Comparison of ENCODE assay signal across 16 cellular contexts in the genomic region with DNA sequence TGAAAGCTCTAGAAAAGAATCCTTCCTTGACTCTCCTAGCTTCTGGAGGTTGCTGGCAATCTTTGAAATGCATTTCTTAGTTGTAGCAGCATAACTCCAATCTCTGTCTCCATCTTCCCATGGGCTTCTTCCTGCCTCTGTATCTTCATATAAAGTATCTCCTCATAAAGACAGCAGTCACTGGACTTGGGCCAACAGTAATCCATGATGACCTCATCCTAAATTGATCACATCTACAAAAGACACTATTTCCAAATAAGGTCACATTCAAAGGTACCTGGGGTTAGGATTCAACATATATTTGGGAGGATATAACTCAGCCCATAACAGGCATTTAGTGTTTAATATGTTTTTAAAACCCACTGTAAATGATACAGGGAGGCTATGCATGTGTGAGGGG.
A peak's percentile ranks its signal among the peaks of the same experiment; 100 is the strongest.
DNase-seq lines count a peak whose midpoint lies in the region; ATAC-seq and TF ChIP-seq lines count a peak whose summit lies in the region.
"Had no signal": no experiment of that assay in that cellular context is flagged by ENCODE, and none has a peak within 500 bp of the region (broad histone marks: within the 10 kb centered on the region; RNA-seq: fewer than 3 reads in every experiment).

No MANE protein-coding gene starts in this region.

- H3K27ac ChIP-seq in cardiac muscle cell (peak overlapping the region; percentile 51), heart right ventricle (no peak overlapping the region), HEK293 (ENCODE audit: extremely low read depth, low read depth, low read length) (no peak overlapping the region)
- H3K27ac ChIP-seq: BLaER1, HL-60 had no signal

- POLR2A ChIA-PET in HEK293 (lab: Yijun Ruan, JAX): no interaction called here

- intact Hi-C loops in heart right ventricle (cut with DNase I): loop anchor here in 1 of 10 donors (10.0 kb wide), 1 partner anchor 56 kb away; no protein-coding TSS in a partner anchor

- no peaks in the 10 kb centered on the region for H3K9me3 ChIP-seq in cardiac muscle cell (ENCODE audit: low read depth)
- peaks cover 0 to 5% (median 0%) of the 10 kb centered on the region in 11 donors for H3K9me3 ChIP-seq in heart right ventricle
- no peaks in the 10 kb centered on the region for H3K9me3 ChIP-seq in HEK293 (ENCODE audit: control insufficient read depth, insufficient read depth, low read depth, low read length)
- H3K9me3 ChIP-seq: BLaER1 had no signal

- H3K36me3 ChIP-seq in cardiac muscle cell (no peaks in the 10 kb centered on the region), heart right ventricle (no peaks in the 10 kb centered on the region), HEK293 (ENCODE audit: control insufficient read depth in 2 of 2, insufficient read depth in 1 of 2, low read length in 2 of 2) (no peaks in the 10 kb centered on the region)
- H3K36me3 ChIP-seq: BLaER1 had no signal

- peak; percentile 67 for DNase-seq in NCI-H146 (lab: John Stamatoyannopoulos, UW)
- no peak for DNase-seq in NCI-H146 treated with DMSO at 0.1 percent for 48 hours (lab: John Stamatoyannopoulos, UW; ENCODE audit: unreplicated experiment)
- no peak for DNase-seq in cardiac muscle cell (ENCODE audit: low read depth in 1 of 2, low spot score in 1 of 2)
- no peak for DNase-seq in heart right ventricle
- DNase-seq: 8988T; CD4-positive, alpha-beta memory T cell; DMS53; DND-41; GDM1; H9; KBM-7 had no signal

- peaks cover 15% of the 10 kb centered on the region for H3K4me1 ChIP-seq in cardiac muscle cell (ENCODE audit: low read depth)
- peaks cover 0 to 26% (median 1%) of the 10 kb centered on the region in 9 donors for H3K4me1 ChIP-seq in heart right ventricle
- H3K4me1 ChIP-seq in HEK293 (ENCODE audit: control insufficient read depth, insufficient read depth, low read length): peaks cover 24% of the 10 kb centered on the region
- H3K4me1 ChIP-seq: BLaER1 had no signal

- H3K4me3 ChIP-seq in cardiac muscle cell (no peak overlapping the region), heart right ventricle (no peak overlapping the region), HEK293 (ENCODE audit: low read depth, low read length) (no peak overlapping the region)
- H3K4me3 ChIP-seq: BLaER1 had no signal

- TF ChIP-seq CTCF in cardiac muscle cell (IDR thresholded peaks at IDR 0.05; ENCODE audit: low read depth, low read length) (no peak), heart right ventricle (IDR thresholded peaks at IDR 0.05) (no peak), HEK293 (tag by site-specific recombination; IDR thresholded peaks at IDR 0.05) (no peak)

- H3K27me3 ChIP-seq in cardiac muscle cell (no peaks in the 10 kb centered on the region), heart right ventricle (no peaks in the 10 kb centered on the region)
- H3K27me3 ChIP-seq: BLaER1 had no signal

- CTCF ChIA-PET in HEK293 (lab: Yijun Ruan, JAX): interaction anchor here (1.9 kb wide), 1 partner anchor 26 kb away, joined by 7 read pairs; no protein-coding TSS in a partner anchor

- ATAC-seq in heart right ventricle (no peak), GM19023 (IDR thresholded peaks at IDR 0.05; ENCODE audit: unreplicated experiment) (no peak), GM19351 (IDR thresholded peaks at IDR 0.05; ENCODE audit: unreplicated experiment) (no peak)

TF ChIP-seq in HEK293, 187 proteins besides CTCF, POLR2A, EP300 and RAD21:
- peak; percentile 74 for TF ChIP-seq ZNF629 (tag by site-specific recombination; IDR thresholded peaks at IDR 0.05)
- TF ChIP-seq, protein P1, sequence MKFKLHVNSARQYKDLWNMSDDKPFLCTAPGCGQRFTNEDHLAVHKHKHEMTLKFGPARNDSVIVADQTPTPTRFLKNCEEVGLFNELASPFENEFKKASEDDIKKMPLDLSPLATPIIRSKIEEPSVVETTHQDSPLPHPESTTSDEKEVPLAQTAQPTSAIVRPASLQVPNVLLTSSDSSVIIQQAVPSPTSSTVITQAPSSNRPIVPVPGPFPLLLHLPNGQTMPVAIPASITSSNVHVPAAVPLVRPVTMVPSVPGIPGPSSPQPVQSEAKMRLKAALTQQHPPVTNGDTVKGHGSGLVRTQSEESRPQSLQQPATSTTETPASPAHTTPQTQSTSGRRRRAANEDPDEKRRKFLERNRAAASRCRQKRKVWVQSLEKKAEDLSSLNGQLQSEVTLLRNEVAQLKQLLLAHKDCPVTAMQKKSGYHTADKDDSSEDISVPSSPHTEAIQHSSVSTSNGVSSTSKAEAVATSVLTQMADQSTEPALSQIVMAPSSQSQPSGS (tag by site-specific recombination; IDR thresholded peaks at IDR 0.05; ENCODE audit: low read depth): peak; percentile 83
- no peak for TF ChIP-seq ZNF248 (tag by site-specific recombination; IDR thresholded peaks at IDR 0.05)
- TF ChIP-seq ZNF366 (tag by site-specific recombination; conservative IDR thresholded peaks at IDR 0.05): peak; percentile 37; the same call in 1 of the 2 replicates
- TF ChIP-seq ZFP69B (tag by site-specific recombination; IDR thresholded peaks at IDR 0.05): no peak
- TF ChIP-seq ZNF623 (tag by site-specific recombination; IDR thresholded peaks at IDR 0.05): no peak
- no peak for TF ChIP-seq FEZF1 (tag by site-specific recombination; IDR thresholded peaks at IDR 0.05)
TF ChIP-seq in HEK293: peak in this region for 3.
